Comparison of ENCODE assay signal across 8 cellular contexts in the genomic region with DNA sequence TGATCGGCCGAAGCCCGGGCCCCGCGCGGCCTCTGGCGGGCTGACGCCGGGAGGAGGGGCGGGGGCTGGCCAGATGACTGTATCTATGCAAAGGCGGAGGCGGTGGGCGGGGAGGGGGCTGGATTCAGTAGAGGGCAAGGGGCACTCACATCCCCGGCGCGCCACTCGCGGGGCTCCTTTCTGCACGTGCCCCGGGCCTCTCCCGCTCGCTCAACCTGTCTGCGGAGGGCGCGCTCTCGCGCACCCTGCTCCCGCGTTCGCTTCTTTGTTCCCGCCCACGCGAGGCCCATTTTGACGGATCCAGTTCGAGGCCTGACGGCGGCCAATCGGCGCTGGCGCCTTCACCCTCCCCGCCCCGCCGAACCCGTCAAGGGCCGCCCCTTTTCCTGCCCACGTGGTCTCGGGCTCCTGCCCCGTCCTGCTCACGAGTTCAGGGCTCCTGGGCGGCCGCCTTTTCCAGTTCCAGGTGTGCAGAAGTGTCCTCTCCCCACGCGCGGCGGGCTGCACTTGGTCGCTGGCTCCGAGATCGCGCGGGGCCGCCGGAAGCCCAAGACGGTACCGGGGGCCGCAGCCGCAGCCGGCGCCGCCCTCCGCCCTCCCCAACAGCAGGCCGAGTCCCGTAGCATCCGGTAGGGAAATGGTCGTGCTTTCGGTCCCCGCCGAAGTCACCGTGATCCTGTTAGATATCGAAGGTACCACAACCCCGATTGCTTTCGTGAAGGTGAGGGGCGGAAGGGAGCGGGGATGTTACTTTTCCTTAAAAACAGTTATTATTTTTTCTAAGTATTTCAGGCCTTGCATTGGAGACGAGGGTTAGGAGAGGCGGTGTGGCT. TPM values are rescaled to one million over a fixed set of nuclear protein-coding genes. Genes with fewer than 3 reads are reported as not detected.
DNase-seq lines count a peak whose midpoint lies in the region; ATAC-seq and TF ChIP-seq lines count a peak whose summit lies in the region.

ENOPH1 (plus strand) TSS at position 398 of the 833 bp plus-strand sequence; CDS start at position 638, 240 bp downstream.
HNRNPDL (minus strand) TSS at position 270 of the 833 bp plus-strand sequence. CDS start 772 bp downstream, outside the sequence.

- H3K9ac ChIP-seq in trophoblast cell (ENCODE audit: low read length): peak within 1 kb of the TSS; percentile 92

- H3K36me3 ChIP-seq in trophoblast cell (ENCODE audit: control insufficient read depth in 1 of 2, insufficient read depth in 2 of 2, low read length in 2 of 2) (peaks cover 4 to 9% of the 10 kb centered on the region in 2 experiments), transverse colon (peaks cover 0 to 19% (median 9%) of the 10 kb centered on the region in 4 donors)

- H3K27ac ChIP-seq in trophoblast cell (ENCODE audit: low read depth, low read length) (peak within 1 kb of the TSS; percentile 89), transverse colon (peak within 1 kb of the TSS; percentile 97 to 100 (median 98))

- H2BK5ac ChIP-seq in trophoblast cell (ENCODE audit: low read depth, low read length, poor library complexity): peak within 1 kb of the TSS; percentile 96

- peak within 1 kb of the TSS; percentile 93 for H3K18ac ChIP-seq in trophoblast cell (ENCODE audit: low read length)

- H3K4me1 ChIP-seq in trophoblast cell (ENCODE audit: control insufficient read depth in 1 of 2, insufficient read depth in 2 of 2, low read length in 2 of 2): peaks cover 0 to 3% of the 10 kb centered on the region in 2 experiments
- peaks cover 17 to 49% (median 25%) of the 10 kb centered on the region in 4 donors for H3K4me1 ChIP-seq in transverse colon

- peak within 1 kb of the TSS; percentile 59 for H3K4me2 ChIP-seq in trophoblast cell (ENCODE audit: low read length)

- ATAC-seq in HG02759 (IDR thresholded peaks at IDR 0.05; ENCODE audit: unreplicated experiment) (peak; percentile 70), Right ventricle myocardium superior (ENCODE audit: poor library complexity) (peak; percentile 91)

- H3K79me2 ChIP-seq in trophoblast cell (ENCODE audit: control insufficient read depth, insufficient read depth, low read length, poor library complexity): peaks cover 22% of the 10 kb centered on the region

- DNase-seq in GM12864 (ENCODE audit: low read depth): peak; percentile 90
- peak; percentile 96 to 98 (median 98) for DNase-seq in NCI-H1417 (lab: John Stamatoyannopoulos, UW)
- peak; percentile 72 to 86 for DNase-seq in SW 1271 (lab: John Stamatoyannopoulos, UW)
- peak; percentile 98 for DNase-seq in activated naive CD8-positive, alpha-beta T cell treated with anti-CD3 and anti-CD28 coated beads, Interleukin-2, amount 50 U/mL, for 16 hours (ENCODE audit: low read depth, low spot score)
- DNase-seq in Right ventricle myocardium superior: peak; percentile 98
- DNase-seq in trophoblast cell: peak; percentile 95 to 98
- DNase-seq in transverse colon: peak; percentile 96

- TF ChIP-seq CTCF in GM12864 (IDR thresholded peaks at IDR 0.05; ENCODE audit: low read depth, low read length, missing control alignments) (no peak), transverse colon (IDR thresholded peaks at IDR 0.05) (peak in 2 of 5 experiments; percentile 32 to 36)

- intact Hi-C loops in Right ventricle myocardium superior (cut with DNase I): loop anchor here (2.0 to 10.0 kb wide), 3 partner anchors 56 to 464 kb away; partner anchors contain the start of gene SEC31A
- intact Hi-C loops in transverse colon (cut with DNase I; ENCODE audit: low total_unique reads): no loop called here

- H3K4me3 ChIP-seq in GM12864 (ENCODE audit: low read depth, low read length) (peak within 1 kb of the TSS; percentile 99), trophoblast cell (ENCODE audit: low read depth, low read length) (peak within 1 kb of the TSS; percentile 87), transverse colon (peak within 1 kb of the TSS; percentile 62 to 94 (median 80))

- TF ChIP-seq POLR2A in transverse colon (IDR thresholded peaks at IDR 0.05): peak; percentile 76

- peak within 1 kb of the TSS; percentile 95 for H4K12ac ChIP-seq in trophoblast cell (ENCODE audit: low read depth, low read length)

- peak within 1 kb of the TSS; percentile 17 for H2BK12ac ChIP-seq in trophoblast cell (ENCODE audit: low read length)

- H3K4ac ChIP-seq in trophoblast cell (ENCODE audit: low read depth, low read length): peak within 1 kb of the TSS; percentile 96

- H2AK5ac ChIP-seq in trophoblast cell (ENCODE audit: low read length): peak within 1 kb of the TSS; percentile 89

- no peak for TF ChIP-seq EP300 in transverse colon (IDR thresholded peaks at IDR 0.05; ENCODE audit: low read depth)

- H2BK120ac ChIP-seq in trophoblast cell (ENCODE audit: insufficient read depth, low read length, poor library complexity): peak within 1 kb of the TSS; percentile 98

- peak within 1 kb of the TSS; percentile 96 for H4K8ac ChIP-seq in trophoblast cell (ENCODE audit: low read depth, low read length)

- H3K9me3 ChIP-seq in trophoblast cell (ENCODE audit: insufficient read depth, low read depth, low read length) (no peaks in the 10 kb centered on the region), transverse colon (no peaks in the 10 kb centered on the region)

- H3K23ac ChIP-seq in trophoblast cell (ENCODE audit: low read length): peak within 1 kb of the TSS; percentile 65

- H3K79me1 ChIP-seq in trophoblast cell (ENCODE audit: low read length): peaks cover 16% of the 10 kb centered on the region

- in situ Hi-C loops in transverse colon (cut with MboI; ENCODE audit: low pct_ligation_motif_present in 1 of 4, low pct_unique_long_range_greater_than_20kb in 1 of 4, low sequenced_read_pairs in 3 of 4): loop anchor here in 1 of 4 donors (10.0 kb wide), 1 partner anchor 56 kb away; the partner anchor contains the start of gene HNRNPD

- H3K14ac ChIP-seq in trophoblast cell (ENCODE audit: low read length): peak within 1 kb of the TSS; percentile 96

- peak within 1 kb of the TSS; percentile 99 for H4K91ac ChIP-seq in trophoblast cell (ENCODE audit: low read depth, low read length)

- no CpG with 5 or more reads among the region's 85 CpGs for WGBS in trophoblast cell (ENCODE audit: extremely low coverage, insufficient coverage, insufficient read length)
- WGBS in transverse colon (ENCODE audit: low coverage in 1 of 2), 2 donors: 2% methylated on average over 67 of the region's 85 CpGs; no CpG with 5 or more reads in 1 of the 2 donors

- H3K27me3 ChIP-seq in trophoblast cell (ENCODE audit: insufficient read depth, low read length) (no peaks in the 10 kb centered on the region), transverse colon (no peaks in the 10 kb centered on the region)

- peak within 1 kb of the TSS; percentile 69 for H2AFZ ChIP-seq in trophoblast cell (ENCODE audit: insufficient read depth, low read length, poor library complexity)

RNA-seq across cellular contexts. Expression of gene ENOPH1, which starts in this region (rescaled TPM):
- total RNA-seq in Right ventricle myocardium superior (12.8 TPM), transverse colon (10 to 100 TPM in 3 of 4 donors, under 1 TPM in 1; 0.75 to 21.5 (median 15.8) TPM)
- 23.2 and 23.9 TPM in 2 replicates for polyA plus RNA-seq in trophoblast cell (2013)

RNA-seq across cellular contexts. Expression of gene HNRNPDL, which starts in this region (rescaled TPM):
- 104 TPM for total RNA-seq in Right ventricle myocardium superior
- 325 and 327 TPM in 2 replicates for polyA plus RNA-seq in trophoblast cell (2013)
- total RNA-seq in transverse colon: 100 to 1,000 TPM in 2 of 4 donors, 10 to 100 TPM in 2; 78.4 to 131 (median 100) TPM

Comparison
In these comparisons a context has a peak if more than half of its experiments do, and no peak if none do; other contexts are left out.
1. Peak in every context shown above with its lines: DNase-seq, ATAC-seq, H3K4me3 ChIP-seq and H3K27ac ChIP-seq.